1 cellular context compared by ENCODE assay signal in the genomic region with DNA sequence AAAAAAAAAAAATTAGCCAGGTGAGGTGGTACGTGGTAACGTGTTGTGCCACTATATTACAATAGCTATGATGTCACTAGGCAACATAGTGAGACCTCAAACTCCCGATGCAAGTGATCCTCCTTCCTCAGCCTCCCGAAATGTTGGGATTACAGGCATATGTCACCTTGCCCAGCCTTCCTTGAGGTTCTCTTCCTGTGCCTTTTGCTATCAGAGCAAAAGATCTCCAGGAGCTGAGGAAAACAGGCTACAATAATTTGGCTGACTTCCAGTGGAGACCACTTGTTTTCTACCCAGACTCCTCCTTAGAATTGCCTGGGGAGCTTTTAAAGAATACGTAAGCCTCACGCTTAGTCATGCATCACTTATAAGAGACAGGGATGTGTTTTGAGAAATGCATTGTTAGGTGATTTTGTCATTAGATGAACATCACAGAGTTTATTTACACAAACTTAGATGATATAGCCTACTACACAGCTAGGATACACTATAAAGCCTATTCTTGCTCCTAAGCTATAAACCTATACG.
A peak's percentile ranks its signal among the peaks of the same experiment; 100 is the strongest.
TF ChIP-seq lines count a peak whose summit lies in the region.

No MANE protein-coding gene starts in this region.

TF ChIP-seq in K562, 482 proteins besides CTCF, POLR2A, EP300 and RAD21:
- TF ChIP-seq NFIC (IDR thresholded peaks at IDR 0.05) (0 out of 2 replicates have a peak, but pooled peaks have one; percentile 22), NFRKB (IDR thresholded peaks at IDR 0.05; ENCODE audit: low read depth) (no peak), KLF1 (tag; IDR thresholded peaks at IDR 0.05) (no peak)
